ENCODE assay signal across 8 cellular contexts in the genomic region with DNA sequence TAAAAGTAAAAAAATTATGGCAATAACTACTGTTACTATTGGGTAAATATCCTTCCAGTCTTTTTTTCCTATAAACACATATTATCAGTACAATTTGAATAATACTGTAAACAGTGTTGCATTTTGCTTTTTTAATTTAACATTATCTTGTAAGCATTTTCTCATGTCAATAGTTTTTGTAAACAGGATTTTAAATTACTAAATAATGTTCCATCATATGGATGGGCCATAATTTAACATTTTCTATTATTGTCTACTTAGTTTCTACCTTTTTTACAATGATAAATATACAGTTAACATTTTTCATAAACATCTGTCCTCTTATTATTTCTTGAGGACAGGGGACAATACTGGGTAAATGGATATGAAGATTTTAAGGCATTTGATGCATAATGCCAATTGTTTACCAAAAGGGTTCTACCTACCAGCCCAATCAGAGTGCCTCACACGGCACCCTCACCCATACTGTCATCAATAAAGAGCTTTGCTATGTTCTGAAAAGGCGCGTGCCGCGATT. TPM values are rescaled to one million over a fixed set of nuclear protein-coding genes. Genes with fewer than 3 reads are reported as not detected.
DNase-seq lines count a peak whose midpoint lies in the region; ATAC-seq, FAIRE-seq and TF ChIP-seq lines count a peak whose summit lies in the region.

No MANE protein-coding gene starts in this region.

- no peaks in the 10 kb centered on the region for H3K9me3 Mint-ChIP-seq in activated naive CD4-positive, alpha-beta T cell treated with anti-CD3 and anti-CD28 coated beads, Interleukin-2, amount 50 U/mL, for 24 hours
- peaks cover 0 to 6% of the 10 kb centered on the region in 2 donors for H3K9me3 Mint-ChIP-seq in activated naive CD4-positive, alpha-beta T cell treated with anti-CD3 and anti-CD28 coated beads, Interleukin-2, amount 50 U/mL, for 72 hours

- H3K27ac ChIP-seq in brain microvascular endothelial cell, result no peak overlapping the region
- no peak overlapping the region for H3K27ac ChIP-seq in mesodermal cell (ENCODE audit: low read depth, low read length, severe bottlenecking)
- peak overlapping the region; percentile 76 to 92 for H3K27ac ChIP-seq in uterus

- DNase-seq in activated naive CD4-positive, alpha-beta T cell treated with anti-CD3 and anti-CD28 coated beads, Interleukin-2, amount 50 U/mL, for 72 hours (ENCODE audit: low spot score in 2 of 2), result no peak
- DNase-seq in brain microvascular endothelial cell, result no peak
- no peak for DNase-seq in uterus
- DNase-seq in GM19239 (ENCODE audit: insufficient read length, low spot score), result no peak
- no peak for DNase-seq in AG08395 (ENCODE audit: low spot score)

- TF ChIP-seq CTCF in brain microvascular endothelial cell (IDR thresholded peaks at IDR 0.05; ENCODE audit: low read depth, low read length, missing control alignments) (no peak), uterus (IDR thresholded peaks at IDR 0.05) (no peak)

- H3K4me1 ChIP-seq in mesodermal cell (ENCODE audit: control insufficient read depth, insufficient read depth, low read length, poor library complexity, severe bottlenecking) (peaks cover 13% of the 10 kb centered on the region), uterus (peaks cover 0 to 3% of the 10 kb centered on the region in 2 donors)

- H3K27me3 ChIP-seq in brain microvascular endothelial cell (replicated peaks) (no peaks in the 10 kb centered on the region), uterus (no peaks in the 10 kb centered on the region)

- peak overlapping the region; percentile 96 for H3K4me3 Mint-ChIP-seq in activated naive CD4-positive, alpha-beta T cell treated with anti-CD3 and anti-CD28 coated beads, Interleukin-2, amount 50 U/mL, for 24 hours

- intact Hi-C loops in uterus (cut with DNase I; ENCODE audit: low total_unique reads), result no loop called here

- peak overlapping the region; percentile 58 for H3K4me3 ChIP-seq in brain microvascular endothelial cell (ENCODE audit: low read depth, low read length)
- peak overlapping the region; percentile 46 for H3K4me3 ChIP-seq in mesodermal cell (ENCODE audit: extremely low read depth, insufficient read depth, low read length, poor library complexity, severe bottlenecking)
- peak overlapping the region; percentile 48 to 68 for H3K4me3 ChIP-seq in uterus

- ATAC-seq in activated naive CD4-positive, alpha-beta T cell treated with anti-CD3 and anti-CD28 coated beads, Interleukin-2, amount 50 U/mL, for 72 hours, result no peak
- ATAC-seq in HG03521 (IDR thresholded peaks at IDR 0.05; ENCODE audit: unreplicated experiment), result no peak

- in situ Hi-C loops in brain microvascular endothelial cell (cut with HindIII; ENCODE audit: low pct_ligation_motif_present, low sequenced_read_pairs), result no loop called here

- H3K4me1 Mint-ChIP-seq in activated naive CD4-positive, alpha-beta T cell treated with anti-CD3 and anti-CD28 coated beads, Interleukin-2, amount 50 U/mL, for 24 hours, result peaks cover 40% of the 10 kb centered on the region

- H3K9me3 ChIP-seq in mesodermal cell (ENCODE audit: control insufficient read depth, low read length) (no peaks in the 10 kb centered on the region), uterus (no peaks in the 10 kb centered on the region)

- H3K27me3 Mint-ChIP-seq in activated naive CD4-positive, alpha-beta T cell treated with anti-CD3 and anti-CD28 coated beads, Interleukin-2, amount 50 U/mL, for 24 hours, result no peaks in the 10 kb centered on the region

- no peak for TF ChIP-seq POLR2A in uterus (IDR thresholded peaks at IDR 0.05)

- H3K27ac Mint-ChIP-seq in activated naive CD4-positive, alpha-beta T cell treated with anti-CD3 and anti-CD28 coated beads, Interleukin-2, amount 50 U/mL, for 24 hours, result peak overlapping the region; percentile 96
- peak overlapping the region in 1 of 2 donors; percentile 76 for H3K27ac Mint-ChIP-seq in activated naive CD4-positive, alpha-beta T cell treated with anti-CD3 and anti-CD28 coated beads, Interleukin-2, amount 50 U/mL, for 72 hours

- H3K36me3 ChIP-seq in brain microvascular endothelial cell (replicated peaks) (peaks cover 2% of the 10 kb centered on the region), mesodermal cell (ENCODE audit: control insufficient read depth, insufficient read depth, low read length) (peaks cover 3% of the 10 kb centered on the region), uterus (no peaks in the 10 kb centered on the region)

- WGBS in mesodermal cell (ENCODE audit: insufficient coverage in 2 of 2), 2 experiments, result 0% methylated on average over 1 to 4 of the region's 5 CpGs

- FAIRE-seq in GM19239 (lab: Jason Lieb, UNC), result no peak

- H3K36me3 Mint-ChIP-seq in activated naive CD4-positive, alpha-beta T cell treated with anti-CD3 and anti-CD28 coated beads, Interleukin-2, amount 50 U/mL, for 24 hours, result no peaks in the 10 kb centered on the region
- peaks cover 0 to 5% of the 10 kb centered on the region in 2 donors for H3K36me3 Mint-ChIP-seq in activated naive CD4-positive, alpha-beta T cell treated with anti-CD3 and anti-CD28 coated beads, Interleukin-2, amount 50 U/mL, for 72 hours

RNA-seq across cellular contexts. Expression of gene ACVR1B, which starts 0.8 kb away (rescaled TPM):
- total RNA-seq in activated naive CD4-positive, alpha-beta T cell treated with anti-CD3 and anti-CD28 coated beads, Interleukin-2, amount 50 U/mL, for 72 hours, result 1 to 10 TPM; 5.2 to 9.0 TPM
- 20.4 TPM for polyA plus RNA-seq in mesodermal cell (2013, experiment 1 of 2)
- polyA plus RNA-seq in mesodermal cell (2013, experiment 2 of 2), result 18.7 TPM
- total RNA-seq in uterus, result 10 to 100 TPM in 3 of 4 donors, 1 to 10 TPM in 1; 2.6 to 31.6 (median 14.4) TPM

RNA-seq across cellular contexts. Expression of gene ACVRL1, which starts 43.4 kb away (rescaled TPM):
- not detected for total RNA-seq in activated naive CD4-positive, alpha-beta T cell treated with anti-CD3 and anti-CD28 coated beads, Interleukin-2, amount 50 U/mL, for 72 hours
- 40.5 TPM for polyA plus RNA-seq in mesodermal cell (2013, experiment 1 of 2)
- polyA plus RNA-seq in mesodermal cell (2013, experiment 2 of 2), result 31.3 TPM
- 100 to 1,000 TPM in 3 of 4 donors, 10 to 100 TPM in 1; 52.1 to 161 (median 127) TPM for total RNA-seq in uterus

RNA-seq across cellular contexts. Expression of gene TAMALIN, which starts 56.0 kb away (rescaled TPM):
- 10 to 100 TPM in 1 of 2 donors, 1 to 10 TPM in 1; 9.9 to 32.9 TPM for total RNA-seq in activated naive CD4-positive, alpha-beta T cell treated with anti-CD3 and anti-CD28 coated beads, Interleukin-2, amount 50 U/mL, for 72 hours
- 25.9 TPM for polyA plus RNA-seq in mesodermal cell (2013, experiment 1 of 2)
- polyA plus RNA-seq in mesodermal cell (2013, experiment 2 of 2), result 16.1 TPM
- 100 to 1,000 TPM in 1 of 4 donors, 10 to 100 TPM in 2, 1 to 10 TPM in 1; 6.4 to 153 (median 42.1) TPM for total RNA-seq in uterus

Comparison
In these comparisons a context has a peak if more than half of its experiments do, and no peak if none do; other contexts are left out.
1. H3K27ac ChIP-seq: peak in uterus (2 of 2); none in brain microvascular endothelial cell (single experiment) and mesodermal cell (single experiment).
2. RNA of gene ACVRL1, which starts 43.4 kb away (total RNA-seq): 52.1 to 161 TPM in uterus; not detected in activated naive CD4-positive, alpha-beta T cell treated with anti-CD3 and anti-CD28 coated beads, Interleukin-2, amount 50 U/mL, for 72 hours; every median in the first group is over 10 times any median in the second.
3. Peak in every context shown above with its lines, with median percentiles within 50 percentile points of each other: H3K4me3 ChIP-seq.